ENCODE assay signal across 18 cellular contexts in the genomic region with DNA sequence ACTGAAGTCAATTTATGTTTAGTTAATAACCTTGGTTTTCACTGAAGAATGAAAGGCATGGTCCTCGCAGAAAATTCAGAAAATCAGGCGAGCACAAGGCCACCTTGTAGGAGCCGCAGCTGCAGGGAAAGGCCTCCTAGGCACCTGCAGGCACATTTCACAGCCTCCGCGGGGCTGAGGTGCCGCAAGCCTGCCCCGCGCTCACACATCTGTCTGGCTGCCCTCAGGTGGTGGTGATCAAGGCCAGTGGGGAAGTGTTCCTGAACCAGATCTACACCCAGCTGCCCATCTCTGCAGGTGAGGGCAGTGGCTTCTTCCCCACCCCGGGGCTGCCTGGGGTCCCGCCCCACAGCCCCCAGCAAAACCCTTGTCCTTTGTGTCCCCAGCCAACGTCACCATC. TPM values are rescaled to one million over a fixed set of nuclear protein-coding genes. Genes with fewer than 3 reads are reported as not detected.
A peak's percentile ranks its signal among the peaks of the same experiment; 100 is the strongest.
DNase-seq lines count a peak whose midpoint lies in the region; ATAC-seq and TF ChIP-seq lines count a peak whose summit lies in the region.
"Had no signal": no experiment of that assay in that cellular context is flagged by ENCODE, and none has a peak within 500 bp of the region (broad histone marks: within the 10 kb centered on the region; RNA-seq: fewer than 3 reads in every experiment).

No MANE protein-coding gene starts in this region.

- peaks cover 0 to 6% of the 10 kb centered on the region in 2 donors for H3K36me3 Mint-ChIP-seq in activated T-cell treated with anti-CD3 and anti-CD28 coated beads, Interleukin-2, amount 50 U/mL, for 72 hours (ENCODE audit: insufficient read depth in 2 of 2)
- H3K36me3 Mint-ChIP-seq: CD4-positive, alpha-beta memory T cell had no signal

- no peak overlapping the region for H3K4me3 Mint-ChIP-seq in activated T-cell treated with anti-CD3 and anti-CD28 coated beads, Interleukin-2, amount 50 U/mL, for 72 hours
- H3K4me3 Mint-ChIP-seq: CD4-positive, alpha-beta memory T cell had no signal

- H3K9me3 ChIP-seq in lower lobe of right lung = no peaks in the 10 kb centered on the region
- no peaks in the 10 kb centered on the region for H3K9me3 ChIP-seq in upper lobe of right lung
- H3K9me3 ChIP-seq: BE2C had no signal

- H3K27me3 ChIP-seq in lower lobe of right lung (ENCODE audit: low read depth) (peaks cover 12% of the 10 kb centered on the region), upper lobe of right lung (no peaks in the 10 kb centered on the region), brain microvascular endothelial cell (replicated peaks) (no peaks in the 10 kb centered on the region)
- H3K27me3 ChIP-seq: BE2C had no signal

- H3K4me1 ChIP-seq in lower lobe of right lung = no peaks in the 10 kb centered on the region
- no peaks in the 10 kb centered on the region for H3K4me1 ChIP-seq in upper lobe of right lung
- H3K4me1 ChIP-seq: BE2C had no signal

- no peaks in the 10 kb centered on the region for H3K27me3 Mint-ChIP-seq in activated T-cell treated with anti-CD3 and anti-CD28 coated beads, Interleukin-2, amount 50 U/mL, for 72 hours (ENCODE audit: low read depth)
- H3K27me3 Mint-ChIP-seq: CD4-positive, alpha-beta memory T cell had no signal

- peak; percentile 7 for DNase-seq in activated CD8-positive, alpha-beta memory T cell treated with anti-CD3 and anti-CD28 coated beads, Interleukin-2, amount 50 U/mL, for 4 hours
- no peak for DNase-seq in activated CD8-positive, alpha-beta memory T cell treated with anti-CD3 and anti-CD28 coated beads, Interleukin-2, amount 50 U/mL, for 48 hours
- peak; percentile 54 for DNase-seq in NAMALWA (ENCODE audit: low spot score)
- DNase-seq in lower lobe of right lung = peak; percentile 23
- peak; percentile 46 for DNase-seq in upper lobe of right lung
- no peak for DNase-seq in activated T-cell treated with anti-CD3 and anti-CD28 coated beads, Interleukin-2, amount 50 U/mL, for 72 hours
- no peak for DNase-seq in brain microvascular endothelial cell
- DNase-seq: BE2C; CD4-positive, alpha-beta memory T cell; COR-L47; DND-41; GDM1 had no signal

- H3K4me3 ChIP-seq in lower lobe of right lung (no peak overlapping the region), upper lobe of right lung (no peak overlapping the region), brain microvascular endothelial cell (ENCODE audit: low read depth, low read length) (no peak overlapping the region)

- in situ Hi-C loops in brain microvascular endothelial cell (cut with HindIII; ENCODE audit: low pct_ligation_motif_present, low sequenced_read_pairs) = no loop called here

- no peak overlapping the region for H3K27ac Mint-ChIP-seq in activated T-cell treated with anti-CD3 and anti-CD28 coated beads, Interleukin-2, amount 50 U/mL, for 72 hours

- intact Hi-C loops in lower lobe of right lung (cut with DNase I) (no loop called here), upper lobe of right lung (cut with DNase I) (no loop called here)

- ATAC-seq in lower lobe of right lung (no peak), upper lobe of right lung (no peak), GM21515 (IDR thresholded peaks at IDR 0.05; ENCODE audit: unreplicated experiment) (no peak)
- ATAC-seq in activated T-cell treated with anti-CD3 and anti-CD28 coated beads, Interleukin-2, amount 50 U/mL, for 72 hours (replicated peaks in 1 of 2) = no peak
- ATAC-seq: HCT116 had no signal

- H3K9me3 Mint-ChIP-seq in activated T-cell treated with anti-CD3 and anti-CD28 coated beads, Interleukin-2, amount 50 U/mL, for 72 hours = peaks cover 4 to 17% of the 10 kb centered on the region in 2 donors
- H3K9me3 Mint-ChIP-seq: CD4-positive, alpha-beta memory T cell had no signal

- H3K36me3 ChIP-seq in lower lobe of right lung = no peaks in the 10 kb centered on the region
- no peaks in the 10 kb centered on the region for H3K36me3 ChIP-seq in upper lobe of right lung
- no peaks in the 10 kb centered on the region for H3K36me3 ChIP-seq in brain microvascular endothelial cell (replicated peaks)
- H3K36me3 ChIP-seq: BE2C had no signal

- H3K4me1 Mint-ChIP-seq in activated T-cell treated with anti-CD3 and anti-CD28 coated beads, Interleukin-2, amount 50 U/mL, for 72 hours (ENCODE audit: low read depth) = no peaks in the 10 kb centered on the region
- H3K4me1 Mint-ChIP-seq: CD4-positive, alpha-beta memory T cell had no signal

- TF ChIP-seq CTCF in lower lobe of right lung (IDR thresholded peaks at IDR 0.05) (no peak), upper lobe of right lung (IDR thresholded peaks at IDR 0.05) (no peak), brain microvascular endothelial cell (IDR thresholded peaks at IDR 0.05; ENCODE audit: low read depth, low read length, missing control alignments) (no peak)

- H3K27ac ChIP-seq in lower lobe of right lung (no peak overlapping the region), upper lobe of right lung (no peak overlapping the region), brain microvascular endothelial cell (no peak overlapping the region)
- H3K27ac ChIP-seq: C4-2B, HL-60 had no signal

RNA-seq across cellular contexts. Expression of gene MUC5AC, which starts 10.5 kb away (rescaled TPM):
- total RNA-seq in lower lobe of right lung = 0.35 TPM
- not detected for total RNA-seq in upper lobe of right lung
- not detected for total RNA-seq in activated T-cell treated with anti-CD3 and anti-CD28 coated beads, Interleukin-2, amount 50 U/mL, for 72 hours
- total RNA-seq: A172; CD4-positive, alpha-beta memory T cell; H4 had no signal

RNA-seq across cellular contexts. Expression of gene MUC5B, which starts 54.6 kb away (rescaled TPM):
- total RNA-seq in lower lobe of right lung = 57.5 TPM
- total RNA-seq in upper lobe of right lung = 1.2 TPM
- total RNA-seq in activated T-cell treated with anti-CD3 and anti-CD28 coated beads, Interleukin-2, amount 50 U/mL, for 72 hours = not detected
- total RNA-seq: A172; CD4-positive, alpha-beta memory T cell; H4 had no signal

Comparison
In these comparisons a context has a peak if more than half of its experiments do, and no peak if none do; other contexts are left out.
1. DNase-seq: peak in activated CD8-positive, alpha-beta memory T cell treated with anti-CD3 and anti-CD28 coated beads, Interleukin-2, amount 50 U/mL, for 4 hours (single experiment), NAMALWA (single experiment), lower lobe of right lung (single experiment) and upper lobe of right lung (single experiment); none in activated CD8-positive, alpha-beta memory T cell treated with anti-CD3 and anti-CD28 coated beads, Interleukin-2, amount 50 U/mL, for 48 hours (single experiment), activated T-cell treated with anti-CD3 and anti-CD28 coated beads, Interleukin-2, amount 50 U/mL, for 72 hours (0 of 2) and brain microvascular endothelial cell (single experiment).
2. RNA of gene MUC5B, which starts 54.6 kb away (total RNA-seq): 57.5 TPM in lower lobe of right lung (single experiment); 1.2 TPM in upper lobe of right lung (single experiment) and not detected in activated T-cell treated with anti-CD3 and anti-CD28 coated beads, Interleukin-2, amount 50 U/mL, for 72 hours; every median in the first group is over 10 times any median in the second.